Comparison of ENCODE assay signal across 21 cellular contexts in the genomic region with DNA sequence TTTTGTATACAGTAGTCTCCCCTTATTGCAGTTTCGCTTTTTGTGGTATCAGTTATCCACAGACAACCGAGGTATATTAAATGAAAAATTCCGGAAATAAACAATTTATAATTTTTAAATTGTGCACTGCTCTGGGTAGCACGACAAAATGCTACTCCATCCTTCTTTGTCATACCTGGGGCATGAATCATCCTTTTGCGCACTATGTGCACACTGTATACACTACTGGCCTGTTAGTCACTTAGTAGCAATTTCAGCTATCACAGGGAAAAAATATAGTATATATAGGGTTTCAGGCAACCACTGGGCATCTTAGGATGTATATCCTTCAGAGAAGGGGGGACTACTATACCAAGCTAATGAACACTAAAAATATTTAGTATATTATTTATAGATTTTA.
DNase-seq lines count a peak whose midpoint lies in the region; ATAC-seq and TF ChIP-seq lines count a peak whose summit lies in the region.
"Had no signal": no experiment of that assay in that cellular context is flagged by ENCODE, and none has a peak within 500 bp of the region (broad histone marks: within the 10 kb centered on the region; RNA-seq: fewer than 3 reads in every experiment).

No MANE protein-coding gene starts in this region.

- H3K9ac ChIP-seq in GM23248: no peak overlapping the region
- H3K9ac ChIP-seq in PC-3 (ENCODE audit: low read length): no peak overlapping the region

- intact Hi-C loops in PC-3 (cut with micrococcal nuclease): no loop called here

- H4K20me1 ChIP-seq in GM23248 (ENCODE audit: insufficient read depth) (no peaks in the 10 kb centered on the region), PC-3 (ENCODE audit: low read length) (no peaks in the 10 kb centered on the region)

- no peaks in the 10 kb centered on the region for H3K36me3 ChIP-seq in GM23248 (ENCODE audit: low read depth)
- no peaks in the 10 kb centered on the region for H3K36me3 ChIP-seq in PC-3 (ENCODE audit: low read depth, low read length)
- H3K36me3 ChIP-seq: uterus had no signal

- WGBS in GM23248 (ENCODE audit: low coverage in 1 of 2, low lambda C conversion rate in 2 of 2, missing lambda C conversion rate in 2 of 2), 2 experiments: 58 to 63% methylated on average over 5 of the region's 5 CpGs

- H3K27me3 ChIP-seq in GM23248 (replicated peaks; ENCODE audit: insufficient read depth) (no peaks in the 10 kb centered on the region), PC-3 (ENCODE audit: low read length) (no peaks in the 10 kb centered on the region)
- H3K27me3 ChIP-seq: uterus had no signal

- TF ChIP-seq CTCF in PC-3 (conservative IDR thresholded peaks at IDR 0.05; ENCODE audit: low read depth, low read length) (no peak), astrocyte of the cerebellum (IDR thresholded peaks at IDR 0.05; ENCODE audit: low read depth, low read length, missing control alignments) (no peak)

- BruUV-seq in PC-3 (replicated peaks; lab: Mats Ljungman, UMichigan): no TSS peak

- ATAC-seq in PC-3 (peak; percentile 100), GM18517 (IDR thresholded peaks at IDR 0.05; ENCODE audit: unreplicated experiment) (no peak)
- ATAC-seq: activated CD8-positive, alpha-beta T cell treated with anti-CD3 and anti-CD28 coated beads, Interleukin-2, amount 10 ng/mL, durations not matched to agents 7 days and 5 days; T-helper 17 cell; WTC11 had no signal

- H3K79me2 ChIP-seq in GM23248 (ENCODE audit: insufficient read depth): no peaks in the 10 kb centered on the region
- H3K79me2 ChIP-seq in PC-3 (ENCODE audit: low read length): no peaks in the 10 kb centered on the region

- no peaks in the 10 kb centered on the region for H3K9me2 ChIP-seq in GM23248 (ENCODE audit: insufficient read depth)
- H3K9me2 ChIP-seq in PC-3 (replicated peaks; ENCODE audit: low read length): no peaks in the 10 kb centered on the region

- DNase-seq in GM23248 (peak; percentile 64), PC-3 (peak; percentile 84), astrocyte of the cerebellum (ENCODE audit: low read depth) (peak; percentile 9), iris pigment epithelial cell (ENCODE audit: low read depth) (peak; percentile 90), cerebellar cortex (ENCODE audit: low spot score) (no peak), MV-4-11 (lab: John Stamatoyannopoulos, UW) (no peak), DMS 273 treated with DMSO at 0.1 percent for 48 hours (lab: John Stamatoyannopoulos, UW) (no peak)
- DNase-seq: activated CD8-positive, alpha-beta T cell treated with anti-CD3 and anti-CD28 coated beads, Interleukin-2, amount 10 ng/mL, durations not matched to agents 7 days and 5 days; activated naive CD8-positive, alpha-beta T cell treated with anti-CD3 and anti-CD28 coated beads for 36 hours; activated T-cell treated with anti-CD3 and anti-CD28 coated beads, Interleukin-2, amount 50 U/mL, for 48 hours; COR-L47; foreskin melanocyte; mesendoderm; NCI-H146; NCI-H345; SHP77; stimulated activated CD4-positive, alpha-beta T cell treated with anti-CD3 and anti-CD28 coated beads, Interleukin-2, amount 100 ng/mL, for 48 hours; T-helper 17 cell; uterus had no signal

- H3K4me3 ChIP-seq in GM23248 (no peak overlapping the region), PC-3 (ENCODE audit: low read length) (peak overlapping the region; percentile 32; the same call in 1 of the 2 replicates), astrocyte of the cerebellum (ENCODE audit: low read depth, low read length) (no peak overlapping the region)
- H3K4me3 ChIP-seq: uterus had no signal

- H3K27ac ChIP-seq in GM23248: 0 out of 2 replicates have a peak overlapping the region, but pooled peaks have one; percentile 2
- H3K27ac ChIP-seq in PC-3 (ENCODE audit: low read length): no peak overlapping the region
- H3K27ac ChIP-seq: uterus had no signal

- H3F3A ChIP-seq in GM23248 (ENCODE audit: insufficient read depth) (no peaks in the 10 kb centered on the region), PC-3 (ENCODE audit: low read length, unreplicated experiment) (no peaks in the 10 kb centered on the region)

- H3K9me3 ChIP-seq in GM23248 (ENCODE audit: low read depth): no peaks in the 10 kb centered on the region
- H3K9me3 ChIP-seq in PC-3 (ENCODE audit: low read length): no peaks in the 10 kb centered on the region
- H3K9me3 ChIP-seq: uterus had no signal

- H3K4me1 ChIP-seq in GM23248 (ENCODE audit: insufficient read depth) (peaks cover 15% of the 10 kb centered on the region), PC-3 (ENCODE audit: insufficient read depth, low read length) (peaks cover 12% of the 10 kb centered on the region)
- H3K4me1 ChIP-seq: uterus had no signal

- H3K4me2 ChIP-seq in GM23248 (ENCODE audit: unreplicated experiment) (no peak overlapping the region), PC-3 (ENCODE audit: low read length) (peak overlapping the region; percentile 57; the same call in 1 of the 2 replicates)

- H2AFZ ChIP-seq in GM23248: no peak overlapping the region
- peak overlapping the region; percentile 1; the same call in 1 of the 2 replicates for H2AFZ ChIP-seq in PC-3 (ENCODE audit: low read length)

- POLR2A ChIA-PET in PC-3 (lab: Charles Lee; ENCODE audit: unreplicated experiment): interaction anchor here (0.5 kb wide), 1 partner anchor 72 kb away, joined by 5 read pairs; no protein-coding TSS in a partner anchor

- CTCF ChIA-PET in PC-3 (lab: Charles Lee): no interaction called here

- in situ Hi-C loops in GM23248 (cut with MboI) (no loop called here), astrocyte of the cerebellum (cut with HindIII; ENCODE audit: low sequenced_read_pairs) (no loop called here)

Comparison
In these comparisons a context has a peak if more than half of its experiments do, and no peak if none do; other contexts are left out.
1. DNase-seq: peak in GM23248 (single experiment), PC-3 (single experiment), astrocyte of the cerebellum (single experiment) and iris pigment epithelial cell (single experiment); none in cerebellar cortex (single experiment), MV-4-11 (single experiment) and DMS 273 treated with DMSO at 0.1 percent for 48 hours (single experiment).